1 cellular context compared by ENCODE assay signal in the genomic region with DNA sequence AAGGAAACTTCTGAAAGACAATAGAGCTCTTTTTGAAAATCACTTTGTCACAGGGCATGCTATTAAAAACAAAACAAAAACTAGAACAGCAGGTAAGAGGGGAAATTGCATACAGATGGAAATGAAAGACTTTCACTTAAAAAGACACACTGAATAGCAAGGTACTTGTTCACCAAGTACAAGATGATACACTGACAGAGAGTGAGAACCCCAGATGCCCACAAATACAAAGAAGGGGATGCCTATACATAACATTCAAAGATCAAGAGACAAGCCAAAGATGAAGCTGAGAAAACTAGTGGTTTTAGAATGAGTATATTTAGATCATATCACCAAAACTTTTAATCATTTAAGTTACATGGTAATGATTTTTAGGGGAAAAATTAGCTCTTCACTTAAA.
TF ChIP-seq lines count a peak whose summit lies in the region.

No MANE protein-coding gene starts in this region.

TF ChIP-seq in GM12878, 131 proteins besides CTCF, POLR2A, EP300 and RAD21 (continued from another document):
- TF ChIP-seq, protein P1, sequence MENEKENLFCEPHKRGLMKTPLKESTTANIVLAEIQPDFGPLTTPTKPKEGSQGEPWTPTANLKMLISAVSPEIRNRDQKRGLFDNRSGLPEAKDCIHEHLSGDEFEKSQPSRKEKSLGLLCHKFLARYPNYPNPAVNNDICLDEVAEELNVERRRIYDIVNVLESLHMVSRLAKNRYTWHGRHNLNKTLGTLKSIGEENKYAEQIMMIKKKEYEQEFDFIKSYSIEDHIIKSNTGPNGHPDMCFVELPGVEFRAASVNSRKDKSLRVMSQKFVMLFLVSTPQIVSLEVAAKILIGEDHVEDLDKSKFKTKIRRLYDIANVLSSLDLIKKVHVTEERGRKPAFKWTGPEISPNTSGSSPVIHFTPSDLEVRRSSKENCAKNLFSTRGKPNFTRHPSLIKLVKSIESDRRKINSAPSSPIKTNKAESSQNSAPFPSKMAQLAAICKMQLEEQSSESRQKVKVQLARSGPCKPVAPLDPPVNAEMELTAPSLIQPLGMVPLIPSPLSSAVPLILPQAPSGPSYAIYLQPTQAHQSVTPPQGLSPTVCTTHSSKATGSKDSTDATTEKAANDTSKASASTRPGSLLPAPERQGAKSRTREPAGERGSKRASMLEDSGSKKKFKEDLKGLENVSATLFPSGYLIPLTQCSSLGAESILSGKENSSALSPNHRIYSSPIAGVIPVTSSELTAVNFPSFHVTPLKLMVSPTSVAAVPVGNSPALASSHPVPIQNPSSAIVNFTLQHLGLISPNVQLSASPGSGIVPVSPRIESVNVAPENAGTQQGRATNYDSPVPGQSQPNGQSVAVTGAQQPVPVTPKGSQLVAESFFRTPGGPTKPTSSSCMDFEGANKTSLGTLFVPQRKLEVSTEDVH (IDR thresholded peaks at IDR 0.05; ENCODE audit: low read depth, partially characterized antibody): no peak
- TF ChIP-seq HDGF (IDR thresholded peaks at IDR 0.05): no peak
- TF ChIP-seq MTA2 (IDR thresholded peaks at IDR 0.05; ENCODE audit: low read depth): peak; percentile 40; the same call in 1 of the 2 replicates
- TF ChIP-seq CHD4 (IDR thresholded peaks at IDR 0.05): no peak
- no peak for TF ChIP-seq RCOR1 (conservative IDR thresholded peaks at IDR 0.05; ENCODE audit: low read depth, low read length)
- no peak for TF ChIP-seq ZNF207 (IDR thresholded peaks at IDR 0.05; ENCODE audit: borderline replicate concordance)
- no peak for TF ChIP-seq ZBED1 (IDR thresholded peaks at IDR 0.05; ENCODE audit: borderline replicate concordance)
- TF ChIP-seq, protein P2, sequence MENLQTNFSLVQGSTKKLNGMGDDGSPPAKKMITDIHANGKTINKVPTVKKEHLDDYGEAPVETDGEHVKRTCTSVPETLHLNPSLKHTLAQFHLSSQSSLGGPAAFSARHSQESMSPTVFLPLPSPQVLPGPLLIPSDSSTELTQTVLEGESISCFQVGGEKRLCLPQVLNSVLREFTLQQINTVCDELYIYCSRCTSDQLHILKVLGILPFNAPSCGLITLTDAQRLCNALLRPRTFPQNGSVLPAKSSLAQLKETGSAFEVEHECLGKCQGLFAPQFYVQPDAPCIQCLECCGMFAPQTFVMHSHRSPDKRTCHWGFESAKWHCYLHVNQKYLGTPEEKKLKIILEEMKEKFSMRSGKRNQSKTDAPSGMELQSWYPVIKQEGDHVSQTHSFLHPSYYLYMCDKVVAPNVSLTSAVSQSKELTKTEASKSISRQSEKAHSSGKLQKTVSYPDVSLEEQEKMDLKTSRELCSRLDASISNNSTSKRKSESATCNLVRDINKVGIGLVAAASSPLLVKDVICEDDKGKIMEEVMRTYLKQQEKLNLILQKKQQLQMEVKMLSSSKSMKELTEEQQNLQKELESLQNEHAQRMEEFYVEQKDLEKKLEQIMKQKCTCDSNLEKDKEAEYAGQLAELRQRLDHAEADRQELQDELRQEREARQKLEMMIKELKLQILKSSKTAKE (IDR thresholded peaks at IDR 0.05; ENCODE audit: low read depth, poor library complexity, severe bottlenecking): peak; percentile 34
- TF ChIP-seq ATF7 (IDR thresholded peaks at IDR 0.05; ENCODE audit: low read depth): no peak; the same call in none of the 2 replicates
- peak; percentile 35; the same call in 1 of the 2 replicates for TF ChIP-seq NFIC (IDR thresholded peaks at IDR 0.05; ENCODE audit: low read depth, low read length)
- no peak for TF ChIP-seq SRF (IDR thresholded peaks at IDR 0.05; ENCODE audit: low read depth in 2 of 2, low read length in 2 of 2)
- TF ChIP-seq BACH1 (IDR thresholded peaks at IDR 0.05; ENCODE audit: borderline replicate concordance): no peak
- no peak for TF ChIP-seq SUPT20H (IDR thresholded peaks at IDR 0.05; ENCODE audit: borderline replicate concordance, control insufficient read depth, low read depth, low read length)
- no peak for TF ChIP-seq SIX5 (IDR thresholded peaks at IDR 0.05; ENCODE audit: low read depth, low read length, severe bottlenecking)
- no peak for TF ChIP-seq MTA3 (IDR thresholded peaks at IDR 0.05; ENCODE audit: borderline replicate concordance, low read length)
- TF ChIP-seq RB1 (IDR thresholded peaks at IDR 0.05; ENCODE audit: borderline replicate concordance): no peak
- TF ChIP-seq POU2F2 (IDR thresholded peaks at IDR 0.05; ENCODE audit: borderline replicate concordance, low read depth, low read length): no peak
- TF ChIP-seq SUZ12 (IDR thresholded peaks at IDR 0.05; ENCODE audit: unreplicated experiment): no peak
- TF ChIP-seq, protein P3, sequence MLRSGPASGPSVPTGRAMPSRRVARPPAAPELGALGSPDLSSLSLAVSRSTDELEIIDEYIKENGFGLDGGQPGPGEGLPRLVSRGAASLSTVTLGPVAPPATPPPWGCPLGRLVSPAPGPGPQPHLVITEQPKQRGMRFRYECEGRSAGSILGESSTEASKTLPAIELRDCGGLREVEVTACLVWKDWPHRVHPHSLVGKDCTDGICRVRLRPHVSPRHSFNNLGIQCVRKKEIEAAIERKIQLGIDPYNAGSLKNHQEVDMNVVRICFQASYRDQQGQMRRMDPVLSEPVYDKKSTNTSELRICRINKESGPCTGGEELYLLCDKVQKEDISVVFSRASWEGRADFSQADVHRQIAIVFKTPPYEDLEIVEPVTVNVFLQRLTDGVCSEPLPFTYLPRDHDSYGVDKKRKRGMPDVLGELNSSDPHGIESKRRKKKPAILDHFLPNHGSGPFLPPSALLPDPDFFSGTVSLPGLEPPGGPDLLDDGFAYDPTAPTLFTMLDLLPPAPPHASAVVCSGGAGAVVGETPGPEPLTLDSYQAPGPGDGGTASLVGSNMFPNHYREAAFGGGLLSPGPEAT (IDR thresholded peaks at IDR 0.05; ENCODE audit: low read depth): peak; percentile 48; the same call in 1 of the 2 replicates
- TF ChIP-seq, protein P4, sequence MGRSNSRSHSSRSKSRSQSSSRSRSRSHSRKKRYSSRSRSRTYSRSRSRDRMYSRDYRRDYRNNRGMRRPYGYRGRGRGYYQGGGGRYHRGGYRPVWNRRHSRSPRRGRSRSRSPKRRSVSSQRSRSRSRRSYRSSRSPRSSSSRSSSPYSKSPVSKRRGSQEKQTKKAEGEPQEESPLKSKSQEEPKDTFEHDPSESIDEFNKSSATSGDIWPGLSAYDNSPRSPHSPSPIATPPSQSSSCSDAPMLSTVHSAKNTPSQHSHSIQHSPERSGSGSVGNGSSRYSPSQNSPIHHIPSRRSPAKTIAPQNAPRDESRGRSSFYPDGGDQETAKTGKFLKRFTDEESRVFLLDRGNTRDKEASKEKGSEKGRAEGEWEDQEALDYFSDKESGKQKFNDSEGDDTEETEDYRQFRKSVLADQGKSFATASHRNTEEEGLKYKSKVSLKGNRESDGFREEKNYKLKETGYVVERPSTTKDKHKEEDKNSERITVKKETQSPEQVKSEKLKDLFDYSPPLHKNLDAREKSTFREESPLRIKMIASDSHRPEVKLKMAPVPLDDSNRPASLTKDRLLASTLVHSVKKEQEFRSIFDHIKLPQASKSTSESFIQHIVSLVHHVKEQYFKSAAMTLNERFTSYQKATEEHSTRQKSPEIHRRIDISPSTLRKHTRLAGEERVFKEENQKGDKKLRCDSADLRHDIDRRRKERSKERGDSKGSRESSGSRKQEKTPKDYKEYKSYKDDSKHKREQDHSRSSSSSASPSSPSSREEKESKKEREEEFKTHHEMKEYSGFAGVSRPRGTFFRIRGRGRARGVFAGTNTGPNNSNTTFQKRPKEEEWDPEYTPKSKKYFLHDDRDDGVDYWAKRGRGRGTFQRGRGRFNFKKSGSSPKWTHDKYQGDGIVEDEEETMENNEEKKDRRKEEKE (IDR thresholded peaks at IDR 0.05): no peak
- no peak for TF ChIP-seq CBX3 (IDR thresholded peaks at IDR 0.05; ENCODE audit: borderline replicate concordance, low read depth)
- no peak for TF ChIP-seq ZSCAN29 (IDR thresholded peaks at IDR 0.05)
- no peak for TF ChIP-seq FOXK2 (IDR thresholded peaks at IDR 0.05)
- no peak for TF ChIP-seq LARP7 (IDR thresholded peaks at IDR 0.05)
- no peak for TF ChIP-seq HDAC2 (IDR thresholded peaks at IDR 0.05)
- peak in 1 of 2 experiments; percentile 11; a peak in 1 of 4 replicates for TF ChIP-seq BHLHE40 (IDR thresholded peaks at IDR 0.05; ENCODE audit: borderline replicate concordance in 1 of 2, low read depth in 2 of 2, low read length in 1 of 2)
- no peak for TF ChIP-seq MXI1 (IDR thresholded peaks at IDR 0.05; ENCODE audit: low read depth, low read length)
- TF ChIP-seq, protein P5, sequence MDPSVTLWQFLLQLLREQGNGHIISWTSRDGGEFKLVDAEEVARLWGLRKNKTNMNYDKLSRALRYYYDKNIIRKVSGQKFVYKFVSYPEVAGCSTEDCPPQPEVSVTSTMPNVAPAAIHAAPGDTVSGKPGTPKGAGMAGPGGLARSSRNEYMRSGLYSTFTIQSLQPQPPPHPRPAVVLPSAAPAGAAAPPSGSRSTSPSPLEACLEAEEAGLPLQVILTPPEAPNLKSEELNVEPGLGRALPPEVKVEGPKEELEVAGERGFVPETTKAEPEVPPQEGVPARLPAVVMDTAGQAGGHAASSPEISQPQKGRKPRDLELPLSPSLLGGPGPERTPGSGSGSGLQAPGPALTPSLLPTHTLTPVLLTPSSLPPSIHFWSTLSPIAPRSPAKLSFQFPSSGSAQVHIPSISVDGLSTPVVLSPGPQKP (IDR thresholded peaks at IDR 0.05; ENCODE audit: low read depth, low read length): no peak
- TF ChIP-seq, protein P6, sequence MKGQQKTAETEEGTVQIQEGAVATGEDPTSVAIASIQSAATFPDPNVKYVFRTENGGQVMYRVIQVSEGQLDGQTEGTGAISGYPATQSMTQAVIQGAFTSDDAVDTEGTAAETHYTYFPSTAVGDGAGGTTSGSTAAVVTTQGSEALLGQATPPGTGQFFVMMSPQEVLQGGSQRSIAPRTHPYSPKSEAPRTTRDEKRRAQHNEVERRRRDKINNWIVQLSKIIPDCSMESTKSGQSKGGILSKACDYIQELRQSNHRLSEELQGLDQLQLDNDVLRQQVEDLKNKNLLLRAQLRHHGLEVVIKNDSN (IDR thresholded peaks at IDR 0.05; ENCODE audit: borderline replicate concordance, extremely low read length, insufficient read depth, low read depth, low read length): no peak
- TF ChIP-seq CBFB (IDR thresholded peaks at IDR 0.05; ENCODE audit: low read depth): no peak
- TF ChIP-seq, protein P7, sequence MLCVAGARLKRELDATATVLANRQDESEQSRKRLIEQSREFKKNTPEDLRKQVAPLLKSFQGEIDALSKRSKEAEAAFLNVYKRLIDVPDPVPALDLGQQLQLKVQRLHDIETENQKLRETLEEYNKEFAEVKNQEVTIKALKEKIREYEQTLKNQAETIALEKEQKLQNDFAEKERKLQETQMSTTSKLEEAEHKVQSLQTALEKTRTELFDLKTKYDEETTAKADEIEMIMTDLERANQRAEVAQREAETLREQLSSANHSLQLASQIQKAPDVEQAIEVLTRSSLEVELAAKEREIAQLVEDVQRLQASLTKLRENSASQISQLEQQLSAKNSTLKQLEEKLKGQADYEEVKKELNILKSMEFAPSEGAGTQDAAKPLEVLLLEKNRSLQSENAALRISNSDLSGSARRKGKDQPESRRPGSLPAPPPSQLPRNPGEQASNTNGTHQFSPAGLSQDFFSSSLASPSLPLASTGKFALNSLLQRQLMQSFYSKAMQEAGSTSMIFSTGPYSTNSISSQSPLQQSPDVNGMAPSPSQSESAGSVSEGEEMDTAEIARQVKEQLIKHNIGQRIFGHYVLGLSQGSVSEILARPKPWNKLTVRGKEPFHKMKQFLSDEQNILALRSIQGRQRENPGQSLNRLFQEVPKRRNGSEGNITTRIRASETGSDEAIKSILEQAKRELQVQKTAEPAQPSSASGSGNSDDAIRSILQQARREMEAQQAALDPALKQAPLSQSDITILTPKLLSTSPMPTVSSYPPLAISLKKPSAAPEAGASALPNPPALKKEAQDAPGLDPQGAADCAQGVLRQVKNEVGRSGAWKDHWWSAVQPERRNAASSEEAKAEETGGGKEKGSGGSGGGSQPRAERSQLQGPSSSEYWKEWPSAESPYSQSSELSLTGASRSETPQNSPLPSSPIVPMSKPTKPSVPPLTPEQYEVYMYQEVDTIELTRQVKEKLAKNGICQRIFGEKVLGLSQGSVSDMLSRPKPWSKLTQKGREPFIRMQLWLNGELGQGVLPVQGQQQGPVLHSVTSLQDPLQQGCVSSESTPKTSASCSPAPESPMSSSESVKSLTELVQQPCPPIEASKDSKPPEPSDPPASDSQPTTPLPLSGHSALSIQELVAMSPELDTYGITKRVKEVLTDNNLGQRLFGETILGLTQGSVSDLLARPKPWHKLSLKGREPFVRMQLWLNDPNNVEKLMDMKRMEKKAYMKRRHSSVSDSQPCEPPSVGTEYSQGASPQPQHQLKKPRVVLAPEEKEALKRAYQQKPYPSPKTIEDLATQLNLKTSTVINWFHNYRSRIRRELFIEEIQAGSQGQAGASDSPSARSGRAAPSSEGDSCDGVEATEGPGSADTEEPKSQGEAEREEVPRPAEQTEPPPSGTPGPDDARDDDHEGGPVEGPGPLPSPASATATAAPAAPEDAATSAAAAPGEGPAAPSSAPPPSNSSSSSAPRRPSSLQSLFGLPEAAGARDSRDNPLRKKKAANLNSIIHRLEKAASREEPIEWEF (IDR thresholded peaks at IDR 0.05; ENCODE audit: insufficient replicate concordance, low read depth, low read length): peak; percentile 27
- 0 out of 4 replicates have a peak, but pooled peaks of 1 of the 2 experiments have one; percentile 8 for TF ChIP-seq IKZF2 (IDR thresholded peaks at IDR 0.05)
- no peak for TF ChIP-seq ETV6 (conservative IDR thresholded peaks at IDR 0.05 in 1 of 2, IDR thresholded peaks at IDR 0.05 in 1 of 2; ENCODE audit: borderline replicate concordance in 1 of 2, low read depth in 1 of 2)
- no peak for TF ChIP-seq NRF1 (conservative IDR thresholded peaks at IDR 0.05; ENCODE audit: low read depth, low read length)
- no peak for TF ChIP-seq RELA (IDR thresholded peaks at IDR 0.05; ENCODE audit: borderline replicate concordance, partially characterized antibody)
- no peak for TF ChIP-seq TCF12 (IDR thresholded peaks at IDR 0.05; ENCODE audit: low read depth, low read length)
- no peak for TF ChIP-seq KDM1A (IDR thresholded peaks at IDR 0.05; ENCODE audit: borderline replicate concordance)
